In genomic region chr13:50081899-50082425, GRCh38 we compare ENCODE assay signal across 8 cellular contexts.
DNase-seq lines count a peak whose midpoint lies in the region; ATAC-seq and TF ChIP-seq lines count a peak whose summit lies in the region.

No MANE protein-coding gene starts in this region.

- H3K27me3 ChIP-seq in SU-DHL-6 (ENCODE audit: low read length) (no peaks in the 10 kb centered on the region), ovary (no peaks in the 10 kb centered on the region), thyroid gland (no peaks in the 10 kb centered on the region)

- intact Hi-C loops in Right ventricle myocardium superior (cut with DNase I) = loop anchor here (2.0 to 10.0 kb wide), 4 partner anchors 43 to 723 kb away; partner anchors contain the start of gene TRIM13
- intact Hi-C loops in ovary (cut with DNase I) = loop anchor here (2.0 to 10.0 kb wide), 8 partner anchors 40 to 833 kb away; partner anchors contain the start of gene TRIM13 (in 2 of the 4)
- intact Hi-C loops in thyroid gland (cut with DNase I) = loop anchor here (5.0 to 10.0 kb wide), 2 partner anchors 45 to 87 kb away; partner anchors contain the start of gene TRIM13

- peak; percentile 98 to 100 (median 100) for DNase-seq in NCI-H1417 (lab: John Stamatoyannopoulos, UW)
- DNase-seq in activated naive CD8-positive, alpha-beta T cell treated with anti-CD3 and anti-CD28 coated beads, Interleukin-2, amount 50 U/mL, for 24 hours = peak; percentile 98
- DNase-seq in Right ventricle myocardium superior = peak; percentile 98
- DNase-seq in ovary = peak; percentile 95 to 98 (median 97)
- DNase-seq in thyroid gland = peak; percentile 97 to 99

- no peaks in the 10 kb centered on the region for H3K9me3 Mint-ChIP-seq in activated naive CD8-positive, alpha-beta T cell treated with anti-CD3 and anti-CD28 coated beads, Interleukin-2, amount 50 U/mL, for 24 hours

- H3K27ac ChIP-seq in SU-DHL-6 (ENCODE audit: low read depth, low read length) (peak overlapping the region; percentile 96), ovary (peak overlapping the region in 1 of 2 donors; percentile 23), thyroid gland (peak overlapping the region; percentile 34 to 91 (median 76))

- no peaks in the 10 kb centered on the region for H3K4me1 ChIP-seq in ovary (ENCODE audit: insufficient read depth)
- peaks cover 0 to 15% of the 10 kb centered on the region in 2 donors for H3K4me1 ChIP-seq in thyroid gland

- H3K4me3 Mint-ChIP-seq in activated naive CD8-positive, alpha-beta T cell treated with anti-CD3 and anti-CD28 coated beads, Interleukin-2, amount 50 U/mL, for 24 hours = peak overlapping the region; percentile 98

- no peak overlapping the region for H2AFZ ChIP-seq in SU-DHL-6 (ENCODE audit: low read depth, low read length, severe bottlenecking)

- peaks cover 44% of the 10 kb centered on the region for H3F3A ChIP-seq in SU-DHL-6 (ENCODE audit: insufficient read depth)

- WGBS in ovary, 3 donors = 0 to 1% (median 0%) methylated on average over 35 of the region's 35 CpGs
- 0% methylated on average over 27 to 35 of the region's 35 CpGs for WGBS in thyroid gland, 2 donors

- H3K4me1 Mint-ChIP-seq in activated naive CD8-positive, alpha-beta T cell treated with anti-CD3 and anti-CD28 coated beads, Interleukin-2, amount 50 U/mL, for 24 hours = peaks cover 60% of the 10 kb centered on the region

- peak overlapping the region; percentile 72 for H3K4me3 ChIP-seq in GM12875 (ENCODE audit: low read depth, low read length)
- H3K4me3 ChIP-seq in SU-DHL-6 (ENCODE audit: insufficient read depth, low read length, poor library complexity, severe bottlenecking) = peak overlapping the region; percentile 91
- peak overlapping the region; percentile 53 for H3K4me3 ChIP-seq in ovary
- peak overlapping the region; percentile 53 to 77 (median 69) for H3K4me3 ChIP-seq in thyroid gland (replicated peaks in 1 of 3)

- no peaks in the 10 kb centered on the region for H3K9me2 ChIP-seq in SU-DHL-6 (replicated peaks; ENCODE audit: insufficient read depth, low read length)

- peak overlapping the region; percentile 99 for H3K27ac Mint-ChIP-seq in activated naive CD8-positive, alpha-beta T cell treated with anti-CD3 and anti-CD28 coated beads, Interleukin-2, amount 50 U/mL, for 24 hours

- H3K4me2 ChIP-seq in SU-DHL-6 (ENCODE audit: low read depth, low read length, poor library complexity, severe bottlenecking) = peak overlapping the region; percentile 99

- peaks cover 15% of the 10 kb centered on the region for H3K27me3 Mint-ChIP-seq in activated naive CD8-positive, alpha-beta T cell treated with anti-CD3 and anti-CD28 coated beads, Interleukin-2, amount 50 U/mL, for 24 hours

- TF ChIP-seq POLR2A in ovary (IDR thresholded peaks at IDR 0.05) (no peak), thyroid gland (IDR thresholded peaks at IDR 0.05) (peak in 1 of 2 donors; percentile 62)

- peaks cover 31% of the 10 kb centered on the region for H3K36me3 Mint-ChIP-seq in activated naive CD8-positive, alpha-beta T cell treated with anti-CD3 and anti-CD28 coated beads, Interleukin-2, amount 50 U/mL, for 24 hours (ENCODE audit: low read depth)

- H4K20me1 ChIP-seq in SU-DHL-6 (ENCODE audit: low read depth, low read length) = peaks cover 31% of the 10 kb centered on the region

- TF ChIP-seq EP300 in ovary (IDR thresholded peaks at IDR 0.05) = no peak

- no peak for TF ChIP-seq CTCF in GM12875 (IDR thresholded peaks at IDR 0.05; ENCODE audit: borderline replicate concordance, insufficient read depth, low read depth, low read length)
- no peak for TF ChIP-seq CTCF in SU-DHL-6 (IDR thresholded peaks at IDR 0.05; ENCODE audit: insufficient read depth, low read length, poor library complexity, severe bottlenecking)
- TF ChIP-seq CTCF in ovary (IDR thresholded peaks at IDR 0.05) = peak in 1 of 3 donors; percentile 8
- peak in 1 of 6 experiments; percentile 11 for TF ChIP-seq CTCF in thyroid gland (IDR thresholded peaks at IDR 0.05)

- peaks cover 92% of the 10 kb centered on the region for H3K79me2 ChIP-seq in SU-DHL-6 (ENCODE audit: insufficient read depth, low read length)

- peaks cover 26% of the 10 kb centered on the region for H3K36me3 ChIP-seq in SU-DHL-6 (ENCODE audit: low read length)
- H3K36me3 ChIP-seq in ovary = no peaks in the 10 kb centered on the region
- H3K36me3 ChIP-seq in thyroid gland = no peaks in the 10 kb centered on the region

- peak; percentile 79 for ATAC-seq in HG02763 (IDR thresholded peaks at IDR 0.05; ENCODE audit: unreplicated experiment)
- peak; percentile 75 for ATAC-seq in activated naive CD8-positive, alpha-beta T cell treated with anti-CD3 and anti-CD28 coated beads, Interleukin-2, amount 50 U/mL, for 24 hours
- ATAC-seq in Right ventricle myocardium superior (ENCODE audit: poor library complexity) = peak; percentile 97

- peak overlapping the region; percentile 100 for H3K9ac ChIP-seq in SU-DHL-6 (ENCODE audit: low read length)

- H3K9me3 ChIP-seq in SU-DHL-6 (ENCODE audit: insufficient read depth, low read length) (no peaks in the 10 kb centered on the region), ovary (no peaks in the 10 kb centered on the region), thyroid gland (no peaks in the 10 kb centered on the region)
